ENCODE assay signal across 1 cellular context in the genomic region with DNA sequence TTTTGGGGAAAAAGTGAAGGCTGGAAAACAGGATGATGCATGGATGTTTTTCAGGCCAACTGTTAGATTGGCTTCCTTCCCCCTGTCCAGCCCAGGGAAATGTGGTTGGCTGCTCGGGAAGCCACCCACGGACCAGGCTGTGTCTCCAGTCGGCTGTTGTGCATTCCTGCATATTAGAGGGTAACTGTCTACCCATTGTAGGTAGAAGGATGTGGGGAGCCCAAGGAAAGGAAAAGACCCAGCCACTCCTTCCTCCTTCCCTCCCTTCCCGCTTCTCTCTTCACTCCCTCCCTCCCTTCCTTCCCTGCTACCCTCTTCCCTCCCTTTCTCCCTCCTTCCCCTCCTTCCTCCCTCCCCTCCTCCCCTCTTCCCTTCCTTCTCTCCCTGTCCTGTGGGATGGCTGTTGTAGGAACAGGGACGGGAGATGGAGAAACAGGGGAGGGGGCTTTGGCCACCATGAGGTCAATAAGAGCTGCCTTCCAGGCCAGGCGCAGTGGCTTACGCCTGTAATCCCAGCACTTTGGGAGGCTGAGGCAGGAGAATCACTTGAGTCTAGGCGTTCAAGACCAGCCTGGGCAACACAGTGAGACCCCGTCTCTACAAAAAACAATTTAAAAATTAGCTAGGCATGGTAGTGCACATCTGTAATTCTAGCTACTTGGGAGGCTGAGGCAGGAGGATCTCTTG.
TF ChIP-seq lines count a peak whose summit lies in the region.

No MANE protein-coding gene starts in this region.

TF ChIP-seq in HepG2, 621 proteins besides CTCF, POLR2A, EP300 and RAD21 (continued from another document):
- TF ChIP-seq PCBP2 (optimal IDR thresholded peaks at IDR 0.05; ENCODE audit: low read depth, low read length, poor library complexity, severe bottlenecking) = peak; percentile 96
- TF ChIP-seq PCBP1 (IDR thresholded peaks at IDR 0.05; ENCODE audit: borderline replicate concordance, low read depth, low read length) = 0 out of 2 replicates have a peak, but pooled peaks have one; percentile 63
- TF ChIP-seq ZBTB42 (CRISPR knock-in tag; IDR thresholded peaks at IDR 0.05) = no peak
- TF ChIP-seq, protein P1, sequence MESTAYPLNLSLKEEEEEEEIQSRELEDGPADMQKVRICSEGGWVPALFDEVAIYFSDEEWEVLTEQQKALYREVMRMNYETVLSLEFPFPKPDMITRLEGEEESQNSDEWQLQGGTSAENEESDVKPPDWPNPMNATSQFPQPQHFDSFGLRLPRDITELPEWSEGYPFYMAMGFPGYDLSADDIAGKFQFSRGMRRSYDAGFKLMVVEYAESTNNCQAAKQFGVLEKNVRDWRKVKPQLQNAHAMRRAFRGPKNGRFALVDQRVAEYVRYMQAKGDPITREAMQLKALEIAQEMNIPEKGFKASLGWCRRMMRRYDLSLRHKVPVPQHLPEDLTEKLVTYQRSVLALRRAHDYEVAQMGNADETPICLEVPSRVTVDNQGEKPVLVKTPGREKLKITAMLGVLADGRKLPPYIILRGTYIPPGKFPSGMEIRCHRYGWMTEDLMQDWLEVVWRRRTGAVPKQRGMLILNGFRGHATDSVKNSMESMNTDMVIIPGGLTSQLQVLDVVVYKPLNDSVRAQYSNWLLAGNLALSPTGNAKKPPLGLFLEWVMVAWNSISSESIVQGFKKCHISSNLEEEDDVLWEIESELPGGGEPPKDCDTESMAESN (CRISPR knock-in tag; conservative IDR thresholded peaks at IDR 0.05) = no peak
- peak; percentile 68 for TF ChIP-seq HNRNPK (IDR thresholded peaks at IDR 0.05; ENCODE audit: low read depth, low read length, poor library complexity, severe bottlenecking)
- no peak for TF ChIP-seq ZNF766 (CRISPR knock-in tag; IDR thresholded peaks at IDR 0.05; ENCODE audit: borderline replicate concordance)
- TF ChIP-seq HMG20A (CRISPR knock-in tag; IDR thresholded peaks at IDR 0.05; ENCODE audit: borderline replicate concordance) = no peak
- TF ChIP-seq SCMH1 (CRISPR knock-in tag; IDR thresholded peaks at IDR 0.05; ENCODE audit: borderline replicate concordance) = no peak
